8 cellular contexts compared by ENCODE assay signal in the genomic region with DNA sequence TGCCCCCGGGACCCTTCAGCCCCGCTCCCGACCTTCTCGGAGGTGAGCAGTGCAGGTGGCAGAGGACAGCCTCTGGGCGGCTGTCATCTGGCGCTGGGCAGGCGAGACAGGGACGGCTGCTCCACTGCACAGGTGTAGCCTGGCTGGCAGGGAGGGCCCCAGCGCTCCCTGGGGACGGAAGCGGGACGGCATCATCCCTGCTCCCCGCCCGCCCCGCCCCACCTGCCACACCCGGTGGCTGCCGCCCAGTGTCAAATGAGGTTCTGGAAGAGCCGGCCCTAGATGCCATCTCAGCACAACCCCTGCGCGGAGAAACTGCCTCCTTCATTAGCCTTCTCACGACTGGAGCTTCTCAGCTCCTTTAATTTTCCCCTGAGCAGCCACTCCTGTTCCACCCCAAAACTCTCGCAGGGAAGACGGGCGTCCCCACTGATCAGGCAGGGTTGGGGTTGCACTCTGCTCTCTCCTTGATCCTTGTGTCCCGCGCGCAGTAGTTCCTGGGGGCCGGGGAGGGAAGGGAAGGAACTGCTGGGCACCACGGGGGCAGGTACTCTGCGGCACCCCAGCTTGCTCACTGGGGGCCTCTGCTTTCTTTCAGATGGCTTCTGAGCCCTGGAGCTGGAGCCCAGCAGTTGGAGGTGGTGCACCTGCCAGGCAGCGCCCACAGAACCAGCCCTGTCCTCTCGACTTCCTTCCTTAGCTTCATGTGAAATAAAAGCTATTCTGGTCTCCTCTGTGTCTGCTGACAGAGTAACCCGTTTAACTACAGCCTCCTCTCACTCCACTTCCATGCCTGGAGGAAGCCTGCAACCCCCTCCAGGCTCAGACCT. TPM values are rescaled to one million over a fixed set of nuclear protein-coding genes. Genes with fewer than 3 reads are reported as not detected.
DNase-seq lines count a peak whose midpoint lies in the region; ATAC-seq lines count a peak whose summit lies in the region.

No MANE protein-coding gene starts in this region.

- H3K27ac Mint-ChIP-seq in immature natural killer cell = peak overlapping the region in 5 of 6 donors; percentile 49 to 82 (median 53)
- peak overlapping the region; percentile 71 for H3K27ac Mint-ChIP-seq in stimulated activated naive CD8-positive, alpha-beta T cell treated with anti-CD3 and anti-CD28 coated beads, Interleukin-15, Interleukin-2, amounts not matched to agents 100 ng/mL and 50 ng/mL, for 24 hours

- DNase-seq in NCI-H2196 (lab: John Stamatoyannopoulos, UW; ENCODE audit: unreplicated experiment) = peak; percentile 23
- DNase-seq in activated T-cell treated with anti-CD3 and anti-CD28 coated beads, Interleukin-2, amount 50 U/mL, for 4 hours = no peak
- DNase-seq in immature natural killer cell = peak in 1 of 3 donors; percentile 8
- no peak for DNase-seq in COR-L47 (lab: John Stamatoyannopoulos, UW)
- no peak for DNase-seq in medulla oblongata (ENCODE audit: extremely low spot score)

- peaks cover 19% of the 10 kb centered on the region for H3K4me1 Mint-ChIP-seq in activated T-cell treated with anti-CD3 and anti-CD28 coated beads, Interleukin-2, amount 50 U/mL, for 4 hours (ENCODE audit: low read depth)
- H3K4me1 Mint-ChIP-seq in immature natural killer cell = peaks cover 17 to 25% of the 10 kb centered on the region in 2 donors
- H3K4me1 Mint-ChIP-seq in stimulated activated naive CD8-positive, alpha-beta T cell treated with anti-CD3 and anti-CD28 coated beads, Interleukin-15, Interleukin-2, amounts not matched to agents 100 ng/mL and 50 ng/mL, for 24 hours (ENCODE audit: low read depth) = peaks cover 17% of the 10 kb centered on the region

- ATAC-seq in GM18909 (IDR thresholded peaks at IDR 0.05; ENCODE audit: poor library complexity, unreplicated experiment) (peak; percentile 68), HG02798 (IDR thresholded peaks at IDR 0.05; ENCODE audit: poor library complexity, unreplicated experiment) (peak; percentile 72)
- ATAC-seq in activated T-cell treated with anti-CD3 and anti-CD28 coated beads, Interleukin-2, amount 50 U/mL, for 4 hours = peak; percentile 62 to 64

- H3K9me3 Mint-ChIP-seq in activated T-cell treated with anti-CD3 and anti-CD28 coated beads, Interleukin-2, amount 50 U/mL, for 4 hours = no peaks in the 10 kb centered on the region
- peaks cover 0 to 1% (median 0%) of the 10 kb centered on the region in 6 donors for H3K9me3 Mint-ChIP-seq in immature natural killer cell
- peaks cover 5% of the 10 kb centered on the region for H3K9me3 Mint-ChIP-seq in stimulated activated naive CD8-positive, alpha-beta T cell treated with anti-CD3 and anti-CD28 coated beads, Interleukin-15, Interleukin-2, amounts not matched to agents 100 ng/mL and 50 ng/mL, for 24 hours

- peaks cover 9% of the 10 kb centered on the region for H3K27me3 Mint-ChIP-seq in activated T-cell treated with anti-CD3 and anti-CD28 coated beads, Interleukin-2, amount 50 U/mL, for 4 hours (ENCODE audit: low read depth)
- peaks cover 10 to 27% (median 13%) of the 10 kb centered on the region in 3 donors for H3K27me3 Mint-ChIP-seq in immature natural killer cell (ENCODE audit: low read depth in 3 of 3)
- peaks cover 7% of the 10 kb centered on the region for H3K27me3 Mint-ChIP-seq in stimulated activated naive CD8-positive, alpha-beta T cell treated with anti-CD3 and anti-CD28 coated beads, Interleukin-15, Interleukin-2, amounts not matched to agents 100 ng/mL and 50 ng/mL, for 24 hours

- peaks cover 9% of the 10 kb centered on the region for H3K36me3 Mint-ChIP-seq in activated T-cell treated with anti-CD3 and anti-CD28 coated beads, Interleukin-2, amount 50 U/mL, for 4 hours (ENCODE audit: insufficient read depth)
- H3K36me3 Mint-ChIP-seq in immature natural killer cell = peaks cover 4 to 8% (median 4%) of the 10 kb centered on the region in 3 donors
- peaks cover 14% of the 10 kb centered on the region for H3K36me3 Mint-ChIP-seq in stimulated activated naive CD8-positive, alpha-beta T cell treated with anti-CD3 and anti-CD28 coated beads, Interleukin-15, Interleukin-2, amounts not matched to agents 100 ng/mL and 50 ng/mL, for 24 hours (ENCODE audit: low read depth)

- peak overlapping the region; percentile 72 for H3K4me3 Mint-ChIP-seq in activated T-cell treated with anti-CD3 and anti-CD28 coated beads, Interleukin-2, amount 50 U/mL, for 4 hours
- H3K4me3 Mint-ChIP-seq in immature natural killer cell = peak overlapping the region; percentile 55 to 79 (median 67)
- H3K4me3 Mint-ChIP-seq in stimulated activated naive CD8-positive, alpha-beta T cell treated with anti-CD3 and anti-CD28 coated beads, Interleukin-15, Interleukin-2, amounts not matched to agents 100 ng/mL and 50 ng/mL, for 24 hours = peak overlapping the region; percentile 72

RNA-seq across cellular contexts. Expression of a gene that starts 12.0 kb away (rescaled TPM):
- not detected for total RNA-seq in activated T-cell treated with anti-CD3 and anti-CD28 coated beads, Interleukin-2, amount 50 U/mL, for 4 hours
- polyA plus RNA-seq in immature natural killer cell = not detected
